ENCODE assay signal across 18 cellular contexts in genomic region chr10:61905837-61906236, GRCh38. TPM values are rescaled to one million over a fixed set of nuclear protein-coding genes. Genes with fewer than 3 reads are reported as not detected.
A peak's percentile ranks its signal among the peaks of the same experiment; 100 is the strongest.
DNase-seq lines count a peak whose midpoint lies in the region; ATAC-seq and TF ChIP-seq lines count a peak whose summit lies in the region.
"Had no signal": no experiment of that assay in that cellular context is flagged by ENCODE, and none has a peak within 500 bp of the region (broad histone marks: within the 10 kb centered on the region; RNA-seq: fewer than 3 reads in every experiment).

No MANE protein-coding gene starts in this region.

- H3K23ac ChIP-seq in mesenchymal stem cell (ENCODE audit: low read length in 2 of 2): no peak overlapping the region
- H3K23ac ChIP-seq in H9 (ENCODE audit: insufficient read length, low read depth, low read length): no peak overlapping the region

- no peak overlapping the region for H3K56ac ChIP-seq in H9 (ENCODE audit: insufficient read length, low read depth, low read length)

- H2AFZ ChIP-seq in mesenchymal stem cell (ENCODE audit: low read depth, low read length) (no peak overlapping the region), H9 (ENCODE audit: low read length) (no peak overlapping the region)

- H2BK5ac ChIP-seq in mesenchymal stem cell (ENCODE audit: low read depth, low read length, poor library complexity, severe bottlenecking): no peak overlapping the region
- H2BK5ac ChIP-seq in H9 (ENCODE audit: insufficient read length, low read length): no peak overlapping the region

- H2BK15ac ChIP-seq in mesenchymal stem cell (ENCODE audit: low read depth, poor library complexity, severe bottlenecking): no peak overlapping the region
- no peak overlapping the region for H2BK15ac ChIP-seq in H9 (ENCODE audit: low read depth, low read length)

- H3K9ac ChIP-seq in mesenchymal stem cell (ENCODE audit: low read length): peak overlapping the region; percentile 100
- no peak overlapping the region for H3K9ac ChIP-seq in H9 (ENCODE audit: extremely low read depth, insufficient read length, low read length)

- H3K23me2 ChIP-seq in H9 (ENCODE audit: insufficient read length, low read depth, low read length, poor library complexity, severe bottlenecking): peaks cover 27% of the 10 kb centered on the region

- H3K27me3 ChIP-seq in mesenchymal stem cell (ENCODE audit: control insufficient read depth in 1 of 2, insufficient read depth in 1 of 2, low read length in 2 of 2) (no peaks in the 10 kb centered on the region), uterus (no peaks in the 10 kb centered on the region), H9 (ENCODE audit: insufficient read depth, low read length) (no peaks in the 10 kb centered on the region; the same call in 1 of the 2 replicates)
- H3K27me3 ChIP-seq: adrenal gland had no signal

- no peak overlapping the region for H3T11ph ChIP-seq in H9 (ENCODE audit: low read length)

- no peak overlapping the region for H4K5ac ChIP-seq in H9 (ENCODE audit: insufficient read length, low read depth, low read length)

- no peaks in the 10 kb centered on the region for H4K20me1 ChIP-seq in H9 (ENCODE audit: control insufficient read depth, insufficient read depth, insufficient read length)

- H3K14ac ChIP-seq in mesenchymal stem cell (ENCODE audit: low read length in 2 of 2) (no peak overlapping the region), H9 (ENCODE audit: insufficient read depth, low read length) (no peak overlapping the region)

- H2BK12ac ChIP-seq in mesenchymal stem cell (ENCODE audit: low read length in 2 of 2) (no peak overlapping the region), H9 (ENCODE audit: insufficient read length, low read depth, low read length) (no peak overlapping the region)

- H2BK120ac ChIP-seq in mesenchymal stem cell (ENCODE audit: low read depth, low read length) (no peak overlapping the region), H9 (ENCODE audit: low read depth, low read length, poor library complexity, severe bottlenecking) (no peak overlapping the region)

- DNase-seq in natural killer cell treated with Interleukin-12 subunit alpha and Interleukin-12 subunit beta and Interleukin-15 and Interleukin-18, amount 100 ng/mL, for 72 hours (ENCODE audit: low spot score): no peak
- DNase-seq in natural killer cell: no peak
- no peak for DNase-seq in mesenchymal stem cell
- no peak for DNase-seq in uterus
- no peak for DNase-seq in H9
- no peak for DNase-seq in retina
- DNase-seq in NCI-H748 (lab: John Stamatoyannopoulos, UW; ENCODE audit: unreplicated experiment): no peak
- DNase-seq: adrenal gland; effector memory CD8-positive, alpha-beta T cell; GDM1; kidney; MV-4-11; NCI-H1930; NCI-H510A; SIG-M5; stimulated activated CD4-positive, alpha-beta T cell treated with anti-CD3 and anti-CD28 coated beads, Interleukin-15, amount 100 ng/mL, for 24 hours had no signal

- H3K18ac ChIP-seq in mesenchymal stem cell (ENCODE audit: low read depth in 1 of 2, low read length in 2 of 2) (no peak overlapping the region), H9 (ENCODE audit: insufficient read length, low read depth, low read length) (no peak overlapping the region)

- TF ChIP-seq POLR2A in uterus (IDR thresholded peaks at IDR 0.05): no peak

- H3K4me2 ChIP-seq in mesenchymal stem cell (ENCODE audit: low read length, poor library complexity, severe bottlenecking) (no peak overlapping the region), H9 (ENCODE audit: insufficient read depth, insufficient read length, low read length) (no peak overlapping the region)

- peak overlapping the region in 1 of 2 experiments; percentile 91 for H3K4me3 ChIP-seq in mesenchymal stem cell (ENCODE audit: insufficient read depth in 1 of 2, low read depth in 1 of 2, low read length in 2 of 2)
- H3K4me3 ChIP-seq in uterus: no peak overlapping the region

- H3K27me3 Mint-ChIP-seq in natural killer cell treated with Interleukin-12 subunit alpha and Interleukin-12 subunit beta and Interleukin-15 and Interleukin-18, amount 100 ng/mL, for 72 hours: no peaks in the 10 kb centered on the region
- no peaks in the 10 kb centered on the region for H3K27me3 Mint-ChIP-seq in natural killer cell (ENCODE audit: low read depth in 2 of 2)
- H3K27me3 Mint-ChIP-seq in activated T-helper 17 cell treated with anti-CD3 and anti-CD28 coated beads, Interleukin-2, amount 50 U/mL, for 72 hours: no peaks in the 10 kb centered on the region
- peaks cover 32% of the 10 kb centered on the region for H3K27me3 Mint-ChIP-seq in H9 (ENCODE audit: low read depth)
- H3K27me3 Mint-ChIP-seq: effector memory CD8-positive, alpha-beta T cell had no signal

- H3K9me3 ChIP-seq in mesenchymal stem cell (ENCODE audit: control insufficient read depth, low read length) (no peaks in the 10 kb centered on the region), uterus (no peaks in the 10 kb centered on the region), H9 (ENCODE audit: control insufficient read depth, low read depth, low read length) (no peaks in the 10 kb centered on the region)
- H3K9me3 ChIP-seq: adrenal gland had no signal

- H3K79me2 ChIP-seq in H9 (ENCODE audit: insufficient read depth, low read length): no peaks in the 10 kb centered on the region

- H3K36me3 ChIP-seq in mesenchymal stem cell (ENCODE audit: control insufficient read depth in 1 of 2, insufficient read depth in 2 of 2, low read depth in 1 of 2, low read length in 2 of 2): peaks cover 0 to 16% of the 10 kb centered on the region in 2 experiments
- H3K36me3 ChIP-seq in uterus: no peaks in the 10 kb centered on the region
- H3K36me3 ChIP-seq: adrenal gland had no signal

- peaks cover 13% of the 10 kb centered on the region for H3K36me3 Mint-ChIP-seq in natural killer cell treated with Interleukin-12 subunit alpha and Interleukin-12 subunit beta and Interleukin-15 and Interleukin-18, amount 100 ng/mL, for 72 hours
- no peaks in the 10 kb centered on the region for H3K36me3 Mint-ChIP-seq in natural killer cell
- peaks cover 74% of the 10 kb centered on the region for H3K36me3 Mint-ChIP-seq in activated T-helper 17 cell treated with anti-CD3 and anti-CD28 coated beads, Interleukin-2, amount 50 U/mL, for 72 hours (ENCODE audit: low read depth)
- H3K36me3 Mint-ChIP-seq in H9 (ENCODE audit: insufficient read depth in 1 of 3, low read depth in 3 of 3): no peaks in the 10 kb centered on the region; a peak in 1 of 7 replicates

- no peaks in the 10 kb centered on the region for H3K9me3 Mint-ChIP-seq in natural killer cell treated with Interleukin-12 subunit alpha and Interleukin-12 subunit beta and Interleukin-15 and Interleukin-18, amount 100 ng/mL, for 72 hours
- no peaks in the 10 kb centered on the region for H3K9me3 Mint-ChIP-seq in natural killer cell
- no peaks in the 10 kb centered on the region for H3K9me3 Mint-ChIP-seq in activated T-helper 17 cell treated with anti-CD3 and anti-CD28 coated beads, Interleukin-2, amount 50 U/mL, for 72 hours
- no peaks in the 10 kb centered on the region; a peak in 1 of 5 replicates for H3K9me3 Mint-ChIP-seq in H9
- H3K9me3 Mint-ChIP-seq: effector memory CD8-positive, alpha-beta T cell had no signal

- peaks cover 5% of the 10 kb centered on the region for H3K79me1 ChIP-seq in mesenchymal stem cell (replicated peaks; ENCODE audit: low read length, poor library complexity, severe bottlenecking)
- no peaks in the 10 kb centered on the region for H3K79me1 ChIP-seq in H9 (ENCODE audit: insufficient read depth, low read depth, low read length, poor library complexity, severe bottlenecking)

- peaks cover 33 to 36% of the 10 kb centered on the region in 2 donors for H3K4me1 Mint-ChIP-seq in natural killer cell treated with Interleukin-12 subunit alpha and Interleukin-12 subunit beta and Interleukin-15 and Interleukin-18, amount 100 ng/mL, for 72 hours (ENCODE audit: low read depth in 2 of 2)
- H3K4me1 Mint-ChIP-seq in natural killer cell (peaks cover 45 to 49% of the 10 kb centered on the region in 2 donors), H9 (peaks cover 19 to 25% of the 10 kb centered on the region in 2 experiments)
- peaks cover 12% of the 10 kb centered on the region for H3K4me1 Mint-ChIP-seq in activated T-helper 17 cell treated with anti-CD3 and anti-CD28 coated beads, Interleukin-2, amount 50 U/mL, for 72 hours

- H2AK5ac ChIP-seq in mesenchymal stem cell (ENCODE audit: low read length, severe bottlenecking) (no peak overlapping the region), H9 (ENCODE audit: insufficient read length, low read length) (no peak overlapping the region)

- intact Hi-C loops in natural killer cell (cut with micrococcal nuclease) (no loop called here), uterus (cut with DNase I; ENCODE audit: low total_unique reads) (loop anchor here (10.0 kb wide), 1 partner anchor 119 kb away; no protein-coding TSS in a partner anchor)

- H3K27ac Mint-ChIP-seq in natural killer cell treated with Interleukin-12 subunit alpha and Interleukin-12 subunit beta and Interleukin-15 and Interleukin-18, amount 100 ng/mL, for 72 hours: peak overlapping the region; percentile 90 to 93
- H3K27ac Mint-ChIP-seq in natural killer cell (peak overlapping the region in 1 of 2 donors; percentile 16), H9 (no peak overlapping the region)
- peak overlapping the region; percentile 100 for H3K27ac Mint-ChIP-seq in activated T-helper 17 cell treated with anti-CD3 and anti-CD28 coated beads, Interleukin-2, amount 50 U/mL, for 72 hours
- H3K27ac Mint-ChIP-seq: effector memory CD8-positive, alpha-beta T cell had no signal

- ATAC-seq in natural killer cell treated with Interleukin-12 subunit alpha and Interleukin-12 subunit beta and Interleukin-15 and Interleukin-18, amount 100 ng/mL, for 72 hours: no peak
- no peak for ATAC-seq in natural killer cell
- no peak for ATAC-seq in activated T-helper 17 cell treated with anti-CD3 and anti-CD28 coated beads, Interleukin-2, amount 50 U/mL, for 72 hours (replicated peaks)
- ATAC-seq: effector memory CD8-positive, alpha-beta T cell; GM12878 had no signal

- TF ChIP-seq CTCF in natural killer cell (IDR thresholded peaks at IDR 0.05): no peak
- no peak for TF ChIP-seq CTCF in uterus (IDR thresholded peaks at IDR 0.05)
- no peak for TF ChIP-seq CTCF in H9 (conservative IDR thresholded peaks at IDR 0.05)

- no peak overlapping the region for H2BK20ac ChIP-seq in H9 (ENCODE audit: low read depth, low read length, poor library complexity, severe bottlenecking)

- H3K4ac ChIP-seq in mesenchymal stem cell (ENCODE audit: low read depth in 1 of 2, low read length in 2 of 2) (no peak overlapping the region), H9 (ENCODE audit: low read depth, low read length) (no peak overlapping the region)

- no CpG with 5 or more reads among the region's 1 CpG for WGBS in mesenchymal stem cell
- WGBS in H9 (ENCODE audit: extremely low coverage, insufficient read length, low lambda C conversion rate): no CpG with 5 or more reads among the region's 1 CpG

- H4K91ac ChIP-seq in mesenchymal stem cell (ENCODE audit: low read length) (no peak overlapping the region), H9 (ENCODE audit: insufficient read length, low read depth, low read length) (no peak overlapping the region)

- H4K8ac ChIP-seq in mesenchymal stem cell (ENCODE audit: low read length) (no peak overlapping the region), H9 (replicated peaks; ENCODE audit: insufficient read length, low read depth, low read length) (no peak overlapping the region)

- H3K4me3 Mint-ChIP-seq in natural killer cell treated with Interleukin-12 subunit alpha and Interleukin-12 subunit beta and Interleukin-15 and Interleukin-18, amount 100 ng/mL, for 72 hours: peak overlapping the region; percentile 95
- H3K4me3 Mint-ChIP-seq in natural killer cell (no peak overlapping the region), H9 (no peak overlapping the region)
- H3K4me3 Mint-ChIP-seq in activated T-helper 17 cell treated with anti-CD3 and anti-CD28 coated beads, Interleukin-2, amount 50 U/mL, for 72 hours: peak overlapping the region; percentile 90

- H3K27ac ChIP-seq in mesenchymal stem cell (ENCODE audit: low read length, poor library complexity, severe bottlenecking) (no peak overlapping the region), uterus (peak overlapping the region; percentile 98 to 100), H9 (ENCODE audit: insufficient read length, low read depth, low read length) (no peak overlapping the region)

- H3K4me1 ChIP-seq in mesenchymal stem cell (ENCODE audit: control insufficient read depth, insufficient read depth, low read depth, low read length) (no peaks in the 10 kb centered on the region), uterus (no peaks in the 10 kb centered on the region), H9 (ENCODE audit: insufficient read depth, low read length) (no peaks in the 10 kb centered on the region)

RNA-seq across cellular contexts. Expression of gene ARID5B, which starts 4.3 kb away (rescaled TPM):
- 10 to 100 TPM; 46.1 to 51.7 TPM for total RNA-seq in natural killer cell treated with Interleukin-12 subunit alpha and Interleukin-12 subunit beta and Interleukin-15 and Interleukin-18, amount 100 ng/mL, for 72 hours
- total RNA-seq in natural killer cell (10 to 100 TPM; 22.3 to 44.3 (median 31.3) TPM), uterus (10 to 100 TPM; 38.7 to 64.1 (median 56.6) TPM), H9 (2021) (0.04 and 0.11 TPM in 2 replicates)
- total RNA-seq in activated T-helper 17 cell treated with anti-CD3 and anti-CD28 coated beads, Interleukin-2, amount 50 U/mL, for 72 hours: 10 to 100 TPM; 65.5 to 93.8 TPM
- polyA plus RNA-seq in mesenchymal stem cell (2013, experiment 1 of 2): 61.5 TPM
- polyA plus RNA-seq in mesenchymal stem cell (2013, experiment 2 of 2): 57.0 TPM

Comparison
In these comparisons a context has a peak if more than half of its experiments do, and no peak if none do; other contexts are left out.
1. H3K4me3 Mint-ChIP-seq: peak in natural killer cell treated with Interleukin-12 subunit alpha and Interleukin-12 subunit beta and Interleukin-15 and Interleukin-18, amount 100 ng/mL, for 72 hours (single experiment) and activated T-helper 17 cell treated with anti-CD3 and anti-CD28 coated beads, Interleukin-2, amount 50 U/mL, for 72 hours (single experiment); none in natural killer cell (single experiment) and H9 (0 of 2).
2. H3K27ac Mint-ChIP-seq: peak in natural killer cell treated with Interleukin-12 subunit alpha and Interleukin-12 subunit beta and Interleukin-15 and Interleukin-18, amount 100 ng/mL, for 72 hours (2 of 2) and activated T-helper 17 cell treated with anti-CD3 and anti-CD28 coated beads, Interleukin-2, amount 50 U/mL, for 72 hours (single experiment); none in H9 (0 of 3).
3. H3K27ac ChIP-seq: peak in uterus (2 of 2); none in mesenchymal stem cell (single experiment) and H9 (single experiment).
4. RNA of gene ARID5B, which starts 4.3 kb away (total RNA-seq): 65.5 to 93.8 TPM in activated T-helper 17 cell treated with anti-CD3 and anti-CD28 coated beads, Interleukin-2, amount 50 U/mL, for 72 hours, 38.7 to 64.1 TPM in uterus, 46.1 to 51.7 TPM in natural killer cell treated with Interleukin-12 subunit alpha and Interleukin-12 subunit beta and Interleukin-15 and Interleukin-18, amount 100 ng/mL, for 72 hours and 22.3 to 44.3 TPM in natural killer cell; 0.04 to 0.11 TPM in H9; every median in the first group is over 10 times any median in the second.